ENCODE assay signal across 8 cellular contexts in the genomic region with DNA sequence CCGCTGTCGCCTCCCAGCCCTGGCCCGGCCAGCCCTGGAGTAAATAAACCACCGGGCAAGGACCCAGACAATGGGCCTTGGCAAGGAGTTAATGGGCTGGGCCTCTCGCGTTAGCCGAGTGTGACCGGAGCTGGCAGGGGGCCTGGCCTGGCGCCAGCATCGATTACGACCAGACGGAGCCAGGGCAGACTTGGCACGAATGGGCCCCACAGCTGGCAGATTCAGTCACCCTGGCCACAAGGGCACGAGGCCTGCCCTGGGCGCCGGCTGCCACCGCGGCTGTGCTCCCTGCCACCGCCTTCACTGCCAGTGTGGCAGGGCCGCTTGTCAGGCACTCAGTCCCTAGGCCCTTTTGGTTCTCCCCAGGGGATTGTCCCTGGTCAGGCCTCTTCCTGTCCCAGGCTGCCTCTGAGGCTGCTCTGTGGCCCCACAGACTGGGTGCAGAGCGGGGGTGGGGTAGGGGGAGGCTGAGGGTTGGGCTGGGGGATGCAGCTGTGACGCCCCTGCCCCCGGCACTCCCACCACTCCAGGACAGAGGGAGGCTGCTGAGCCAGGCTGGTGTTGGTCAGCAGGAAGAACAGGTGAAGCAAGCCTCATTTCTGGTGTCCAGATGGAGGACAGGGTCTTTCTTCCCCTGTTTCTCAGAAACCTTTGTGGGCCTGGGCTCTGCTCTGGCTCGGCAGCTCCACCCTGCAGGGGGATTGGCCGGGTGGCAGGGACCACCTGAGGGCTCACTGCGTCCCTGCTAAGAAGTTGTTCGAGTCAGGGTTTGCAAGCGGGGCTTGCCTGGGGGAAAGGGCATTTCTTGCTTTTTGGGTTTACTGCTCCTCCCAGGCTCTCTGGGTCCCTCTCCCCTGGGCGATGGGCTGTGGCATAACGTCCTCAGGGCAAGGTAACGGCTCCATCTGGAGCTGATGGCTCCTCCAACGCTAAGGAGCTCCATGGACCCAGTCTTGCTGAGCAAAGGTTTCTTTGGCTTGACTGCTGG. TPM values are rescaled to one million over a fixed set of nuclear protein-coding genes. Genes with fewer than 3 reads are reported as not detected.
A peak's percentile ranks its signal among the peaks of the same experiment; 100 is the strongest.
DNase-seq lines count a peak whose midpoint lies in the region; ATAC-seq, FAIRE-seq and TF ChIP-seq lines count a peak whose summit lies in the region.

No MANE protein-coding gene starts in this region.

- no peak overlapping the region for H3K14ac ChIP-seq in neuronal stem cell (ENCODE audit: low read length)

- peak overlapping the region; percentile 99 for H2BK15ac ChIP-seq in neuronal stem cell (ENCODE audit: low read length)

- H3K4ac ChIP-seq in neuronal stem cell (ENCODE audit: low read length): no peak overlapping the region

- H4K91ac ChIP-seq in neuronal stem cell (ENCODE audit: low read depth, low read length, poor library complexity): no peak overlapping the region

- TF ChIP-seq EP300 in Ishikawa (IDR thresholded peaks at IDR 0.05; ENCODE audit: borderline replicate concordance): peak; percentile 96

- H2AFZ ChIP-seq in neuronal stem cell (ENCODE audit: low read length): peak overlapping the region; percentile 77

- peak; percentile 95 for DNase-seq in RCC 7860 (ENCODE audit: low spot score)
- peak; percentile 93 for DNase-seq in fibroblast of peridontal ligament (ENCODE audit: extremely low read depth)
- no peak for DNase-seq in neuronal stem cell (ENCODE audit: low spot score)
- DNase-seq in activated effector memory CD4-positive, alpha-beta T cell treated with anti-CD3 and anti-CD28 coated beads, Interleukin-2, amount 50 U/mL, for 16 hours: no peak
- DNase-seq in NK-92 treated with Interleukin-12 subunit alpha and Interleukin-12 subunit beta, amount 100 ng/mL, for 24 hours (lab: John Stamatoyannopoulos, UW): no peak

- H2BK120ac ChIP-seq in neuronal stem cell (ENCODE audit: low read depth, low read length): no peak overlapping the region

- H2BK12ac ChIP-seq in neuronal stem cell (ENCODE audit: low read length): no peak overlapping the region

- H3K27me3 ChIP-seq in BLaER1: no peaks in the 10 kb centered on the region
- H3K27me3 ChIP-seq in neuronal stem cell (ENCODE audit: control insufficient read depth in 3 of 3, insufficient read depth in 3 of 3, low read depth in 1 of 3, low read length in 3 of 3): no peaks in the 10 kb centered on the region

- TF ChIP-seq RAD21 in Ishikawa (IDR thresholded peaks at IDR 0.05; ENCODE audit: low read depth): peak; percentile 40; the same call in 1 of the 2 replicates

- H3K9me3 ChIP-seq in BLaER1 (no peaks in the 10 kb centered on the region), neuronal stem cell (replicated peaks in 1 of 2; ENCODE audit: control insufficient read depth in 2 of 2, insufficient read depth in 1 of 2, low read depth in 1 of 2, low read length in 2 of 2) (no peaks in the 10 kb centered on the region)

- H3K27ac ChIP-seq in BLaER1 (peak overlapping the region; percentile 82), neuronal stem cell (replicated peaks; ENCODE audit: low read length) (no peak overlapping the region)

- ATAC-seq in GM19452 (IDR thresholded peaks at IDR 0.05; ENCODE audit: unreplicated experiment): peak; percentile 62

- 0 out of 2 replicates have a peak overlapping the region, but pooled peaks have one; percentile 27 for H3K4me3 ChIP-seq in BLaER1
- H3K4me3 ChIP-seq in neuronal stem cell (ENCODE audit: low read length in 2 of 2): no peak overlapping the region

- H3K79me1 ChIP-seq in neuronal stem cell (ENCODE audit: low read depth, low read length): no peaks in the 10 kb centered on the region

- H2AK5ac ChIP-seq in neuronal stem cell (ENCODE audit: low read depth, low read length): peak overlapping the region; percentile 97

- no peak overlapping the region for H4K8ac ChIP-seq in neuronal stem cell (ENCODE audit: low read depth, low read length)

- peak overlapping the region; percentile 92 for H3K18ac ChIP-seq in neuronal stem cell (ENCODE audit: low read length)

- FAIRE-seq in RCC 7860 (lab: Jason Lieb, UNC): peak; percentile 87

- H2BK5ac ChIP-seq in neuronal stem cell (ENCODE audit: low read length): peak overlapping the region; percentile 77

- H3K36me3 ChIP-seq in BLaER1 (no peaks in the 10 kb centered on the region), neuronal stem cell (replicated peaks in 1 of 2; ENCODE audit: control insufficient read depth in 2 of 2, insufficient read depth in 2 of 2, low read length in 2 of 2) (no peaks in the 10 kb centered on the region)

- H3K4me1 ChIP-seq in BLaER1: peaks cover 82% of the 10 kb centered on the region
- H3K4me1 ChIP-seq in neuronal stem cell (ENCODE audit: control insufficient read depth in 2 of 2, insufficient read depth in 1 of 2, low read depth in 1 of 2, low read length in 2 of 2): peaks cover 11 to 19% of the 10 kb centered on the region in 2 donors

- peak overlapping the region; percentile 48 for H3K23ac ChIP-seq in neuronal stem cell (ENCODE audit: low read depth, low read length, poor library complexity)

- H3K9ac ChIP-seq in BLaER1 (peak overlapping the region; percentile 69), neuronal stem cell (ENCODE audit: low read depth, low read length, poor library complexity) (no peak overlapping the region)

- H3K4me2 ChIP-seq in BLaER1: peak overlapping the region; percentile 86
- H3K4me2 ChIP-seq in neuronal stem cell (ENCODE audit: insufficient read depth, low read length, poor library complexity, severe bottlenecking): no peak overlapping the region

- WGBS in neuronal stem cell (ENCODE audit: extremely low coverage in 2 of 2, insufficient read length in 2 of 2, insufficient replicate concordance in 1 of 2), 2 donors: no CpG with 5 or more reads among the region's 32 CpGs

- H4K20me1 ChIP-seq in BLaER1: no peaks in the 10 kb centered on the region

TF ChIP-seq in Ishikawa, 13 proteins besides CTCF, POLR2A, EP300 and RAD21:
- TF ChIP-seq MAX (IDR thresholded peaks at IDR 0.05): peak; percentile 93
- TF ChIP-seq TEAD4 (IDR thresholded peaks at IDR 0.05): peak; percentile 72
- TF ChIP-seq, protein P1, sequence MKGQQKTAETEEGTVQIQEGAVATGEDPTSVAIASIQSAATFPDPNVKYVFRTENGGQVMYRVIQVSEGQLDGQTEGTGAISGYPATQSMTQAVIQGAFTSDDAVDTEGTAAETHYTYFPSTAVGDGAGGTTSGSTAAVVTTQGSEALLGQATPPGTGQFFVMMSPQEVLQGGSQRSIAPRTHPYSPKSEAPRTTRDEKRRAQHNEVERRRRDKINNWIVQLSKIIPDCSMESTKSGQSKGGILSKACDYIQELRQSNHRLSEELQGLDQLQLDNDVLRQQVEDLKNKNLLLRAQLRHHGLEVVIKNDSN (IDR thresholded peaks at IDR 0.05): peak; percentile 59
- peak; percentile 56; the same call in 1 of the 2 replicates for TF ChIP-seq CEBPB (IDR thresholded peaks at IDR 0.05)
- no peak for TF ChIP-seq ZBTB7A (IDR thresholded peaks at IDR 0.05; ENCODE audit: low read depth)
- peak; percentile 50 for TF ChIP-seq YY1 (IDR thresholded peaks at IDR 0.05; ENCODE audit: low read depth)
- TF ChIP-seq TAF1 (IDR thresholded peaks at IDR 0.05; ENCODE audit: low read depth): no peak
- peak; percentile 79 for TF ChIP-seq FOXM1 (IDR thresholded peaks at IDR 0.05; ENCODE audit: borderline replicate concordance, low read depth)
- TF ChIP-seq EGR1 (IDR thresholded peaks at IDR 0.05): no peak; the same call in 1 of the 2 replicates
- peak; percentile 98 for TF ChIP-seq TCF12 (IDR thresholded peaks at IDR 0.05; ENCODE audit: low read depth)
- peak; percentile 100 for TF ChIP-seq NFIC (IDR thresholded peaks at IDR 0.05)
- no peak for TF ChIP-seq REST (IDR thresholded peaks at IDR 0.05; ENCODE audit: low read depth)
- TF ChIP-seq CREB1 (IDR thresholded peaks at IDR 0.05; ENCODE audit: low read depth): peak; percentile 25; the same call in 1 of the 2 replicates

RNA-seq across cellular contexts. Expression of gene SRP14, which starts 30.5 kb away (rescaled TPM):
- polyA plus RNA-seq in neuronal stem cell (2013, experiment 1 of 2): 655 TPM
- 647 TPM for polyA plus RNA-seq in neuronal stem cell (2013, experiment 2 of 2)

RNA-seq across cellular contexts. Expression of gene BMF, which starts 39.2 kb away (rescaled TPM):
- polyA plus RNA-seq in neuronal stem cell (2013, experiment 1 of 2): 6.6 TPM
- 6.6 TPM for polyA plus RNA-seq in neuronal stem cell (2013, experiment 2 of 2)

Comparison
In these comparisons a context has a peak if more than half of its experiments do, and no peak if none do; other contexts are left out.
1. DNase-seq: peak in RCC 7860 (single experiment) and fibroblast of peridontal ligament (single experiment); none in neuronal stem cell (single experiment), activated effector memory CD4-positive, alpha-beta T cell treated with anti-CD3 and anti-CD28 coated beads, Interleukin-2, amount 50 U/mL, for 16 hours (single experiment) and NK-92 treated with Interleukin-12 subunit alpha and Interleukin-12 subunit beta, amount 100 ng/mL, for 24 hours (single experiment).